ENCODE assay signal across 1 cellular context in genomic region chr7:1562126-1562525, GRCh38.
A peak's percentile ranks its signal among the peaks of the same experiment; 100 is the strongest.
TF ChIP-seq lines count a peak whose summit lies in the region.

No MANE protein-coding gene starts in this region.

TF ChIP-seq in HepG2, 621 proteins besides CTCF, POLR2A, EP300 and RAD21 (continued from another document and continues in another):
- no peak for TF ChIP-seq ZNF318 (CRISPR knock-in tag; IDR thresholded peaks at IDR 0.05)
- TF ChIP-seq NR2F1 (CRISPR knock-in tag; IDR thresholded peaks at IDR 0.05) = no peak
- no peak for TF ChIP-seq TRIM24 (CRISPR knock-in tag; IDR thresholded peaks at IDR 0.05)
- no peak for TF ChIP-seq IRF1 (CRISPR knock-in tag; IDR thresholded peaks at IDR 0.05; ENCODE audit: low read depth)
- peak; percentile 75 for TF ChIP-seq ZNF687 (CRISPR knock-in tag; IDR thresholded peaks at IDR 0.05)
- no peak for TF ChIP-seq HIC2 (CRISPR knock-in tag; IDR thresholded peaks at IDR 0.05; ENCODE audit: low read depth)
- no peak for TF ChIP-seq ZNF615 (CRISPR knock-in tag; IDR thresholded peaks at IDR 0.05; ENCODE audit: borderline replicate concordance)
- no peak for TF ChIP-seq ATF6 (CRISPR knock-in tag; conservative IDR thresholded peaks at IDR 0.05)
- TF ChIP-seq FOXP1 (IDR thresholded peaks at IDR 0.05) = no peak
- TF ChIP-seq FOXP1 (CRISPR knock-in tag; IDR thresholded peaks at IDR 0.05) = no peak
- peak; percentile 83 for TF ChIP-seq MAX (IDR thresholded peaks at IDR 0.05)
- TF ChIP-seq, protein P1, sequence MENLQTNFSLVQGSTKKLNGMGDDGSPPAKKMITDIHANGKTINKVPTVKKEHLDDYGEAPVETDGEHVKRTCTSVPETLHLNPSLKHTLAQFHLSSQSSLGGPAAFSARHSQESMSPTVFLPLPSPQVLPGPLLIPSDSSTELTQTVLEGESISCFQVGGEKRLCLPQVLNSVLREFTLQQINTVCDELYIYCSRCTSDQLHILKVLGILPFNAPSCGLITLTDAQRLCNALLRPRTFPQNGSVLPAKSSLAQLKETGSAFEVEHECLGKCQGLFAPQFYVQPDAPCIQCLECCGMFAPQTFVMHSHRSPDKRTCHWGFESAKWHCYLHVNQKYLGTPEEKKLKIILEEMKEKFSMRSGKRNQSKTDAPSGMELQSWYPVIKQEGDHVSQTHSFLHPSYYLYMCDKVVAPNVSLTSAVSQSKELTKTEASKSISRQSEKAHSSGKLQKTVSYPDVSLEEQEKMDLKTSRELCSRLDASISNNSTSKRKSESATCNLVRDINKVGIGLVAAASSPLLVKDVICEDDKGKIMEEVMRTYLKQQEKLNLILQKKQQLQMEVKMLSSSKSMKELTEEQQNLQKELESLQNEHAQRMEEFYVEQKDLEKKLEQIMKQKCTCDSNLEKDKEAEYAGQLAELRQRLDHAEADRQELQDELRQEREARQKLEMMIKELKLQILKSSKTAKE (CRISPR knock-in tag; IDR thresholded peaks at IDR 0.05; ENCODE audit: borderline replicate concordance) = no peak
- TF ChIP-seq MTF1 (CRISPR knock-in tag; IDR thresholded peaks at IDR 0.05) = no peak
- no peak for TF ChIP-seq TAF1 (CRISPR knock-in tag; IDR thresholded peaks at IDR 0.05)
- no peak for TF ChIP-seq ZNF841 (CRISPR knock-in tag; IDR thresholded peaks at IDR 0.05; ENCODE audit: borderline replicate concordance)
- no peak for TF ChIP-seq ZFP1 (CRISPR knock-in tag; IDR thresholded peaks at IDR 0.05)
- TF ChIP-seq SOX13 (IDR thresholded peaks at IDR 0.05) = no peak
- no peak for TF ChIP-seq SOX13 (CRISPR knock-in tag; conservative IDR thresholded peaks at IDR 0.05 in 1 of 2, IDR thresholded peaks at IDR 0.05 in 1 of 2)
- no peak for TF ChIP-seq AKAP8 (CRISPR knock-in tag; IDR thresholded peaks at IDR 0.05)
- TF ChIP-seq ZNF839 (CRISPR knock-in tag; IDR thresholded peaks at IDR 0.05; ENCODE audit: borderline replicate concordance) = no peak
- TF ChIP-seq, protein P2, sequence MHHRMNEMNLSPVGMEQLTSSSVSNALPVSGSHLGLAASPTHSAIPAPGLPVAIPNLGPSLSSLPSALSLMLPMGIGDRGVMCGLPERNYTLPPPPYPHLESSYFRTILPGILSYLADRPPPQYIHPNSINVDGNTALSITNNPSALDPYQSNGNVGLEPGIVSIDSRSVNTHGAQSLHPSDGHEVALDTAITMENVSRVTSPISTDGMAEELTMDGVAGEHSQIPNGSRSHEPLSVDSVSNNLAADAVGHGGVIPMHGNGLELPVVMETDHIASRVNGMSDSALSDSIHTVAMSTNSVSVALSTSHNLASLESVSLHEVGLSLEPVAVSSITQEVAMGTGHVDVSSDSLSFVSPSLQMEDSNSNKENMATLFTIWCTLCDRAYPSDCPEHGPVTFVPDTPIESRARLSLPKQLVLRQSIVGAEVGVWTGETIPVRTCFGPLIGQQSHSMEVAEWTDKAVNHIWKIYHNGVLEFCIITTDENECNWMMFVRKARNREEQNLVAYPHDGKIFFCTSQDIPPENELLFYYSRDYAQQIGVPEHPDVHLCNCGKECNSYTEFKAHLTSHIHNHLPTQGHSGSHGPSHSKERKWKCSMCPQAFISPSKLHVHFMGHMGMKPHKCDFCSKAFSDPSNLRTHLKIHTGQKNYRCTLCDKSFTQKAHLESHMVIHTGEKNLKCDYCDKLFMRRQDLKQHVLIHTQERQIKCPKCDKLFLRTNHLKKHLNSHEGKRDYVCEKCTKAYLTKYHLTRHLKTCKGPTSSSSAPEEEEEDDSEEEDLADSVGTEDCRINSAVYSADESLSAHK (CRISPR knock-in tag; IDR thresholded peaks at IDR 0.05; ENCODE audit: borderline replicate concordance) = no peak
- TF ChIP-seq ZFY (CRISPR knock-in tag; IDR thresholded peaks at IDR 0.05) = no peak
- TF ChIP-seq, protein P3, sequence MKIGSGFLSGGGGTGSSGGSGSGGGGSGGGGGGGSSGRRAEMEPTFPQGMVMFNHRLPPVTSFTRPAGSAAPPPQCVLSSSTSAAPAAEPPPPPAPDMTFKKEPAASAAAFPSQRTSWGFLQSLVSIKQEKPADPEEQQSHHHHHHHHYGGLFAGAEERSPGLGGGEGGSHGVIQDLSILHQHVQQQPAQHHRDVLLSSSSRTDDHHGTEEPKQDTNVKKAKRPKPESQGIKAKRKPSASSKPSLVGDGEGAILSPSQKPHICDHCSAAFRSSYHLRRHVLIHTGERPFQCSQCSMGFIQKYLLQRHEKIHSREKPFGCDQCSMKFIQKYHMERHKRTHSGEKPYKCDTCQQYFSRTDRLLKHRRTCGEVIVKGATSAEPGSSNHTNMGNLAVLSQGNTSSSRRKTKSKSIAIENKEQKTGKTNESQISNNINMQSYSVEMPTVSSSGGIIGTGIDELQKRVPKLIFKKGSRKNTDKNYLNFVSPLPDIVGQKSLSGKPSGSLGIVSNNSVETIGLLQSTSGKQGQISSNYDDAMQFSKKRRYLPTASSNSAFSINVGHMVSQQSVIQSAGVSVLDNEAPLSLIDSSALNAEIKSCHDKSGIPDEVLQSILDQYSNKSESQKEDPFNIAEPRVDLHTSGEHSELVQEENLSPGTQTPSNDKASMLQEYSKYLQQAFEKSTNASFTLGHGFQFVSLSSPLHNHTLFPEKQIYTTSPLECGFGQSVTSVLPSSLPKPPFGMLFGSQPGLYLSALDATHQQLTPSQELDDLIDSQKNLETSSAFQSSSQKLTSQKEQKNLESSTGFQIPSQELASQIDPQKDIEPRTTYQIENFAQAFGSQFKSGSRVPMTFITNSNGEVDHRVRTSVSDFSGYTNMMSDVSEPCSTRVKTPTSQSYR (CRISPR knock-in tag; IDR thresholded peaks at IDR 0.05; ENCODE audit: borderline replicate concordance) = no peak
- no peak for TF ChIP-seq MYNN (CRISPR knock-in tag; IDR thresholded peaks at IDR 0.05; ENCODE audit: low read depth)
- TF ChIP-seq HMG20B (CRISPR knock-in tag; conservative IDR thresholded peaks at IDR 0.05) = no peak
